ENCODE assay signal across 8 cellular contexts in genomic region chr19:7673995-7674667, GRCh38. TPM values are rescaled to one million over a fixed set of nuclear protein-coding genes. Genes with fewer than 3 reads are reported as not detected.
DNase-seq lines count a peak whose midpoint lies in the region; ATAC-seq, FAIRE-seq and TF ChIP-seq lines count a peak whose summit lies in the region.

No MANE protein-coding gene starts in this region.

- H3K27me3 Mint-ChIP-seq in astrocyte (ENCODE audit: low read depth, unreplicated experiment) = peaks cover 74% of the 10 kb centered on the region

- H3K4me2 ChIP-seq in BLaER1 treated with 17β-estradiol and CSF1 and Interleukin-3, amounts not matched to agents 10 nM and 100 nM = peak overlapping the region; percentile 15 to 98 (median 93); a peak in 18 of 22 replicates
- H3K4me2 ChIP-seq in astrocyte (ENCODE audit: low read length) = peak overlapping the region; percentile 11

- peaks cover 14% of the 10 kb centered on the region for H3K9me3 Mint-ChIP-seq in astrocyte (ENCODE audit: unreplicated experiment)

- H3K4me1 ChIP-seq in BLaER1 treated with 17β-estradiol and CSF1 and Interleukin-3, amounts not matched to agents 10 nM and 100 nM = peaks cover 71 to 98% (median 87%) of the 10 kb centered on the region in 10 experiments
- H3K4me1 ChIP-seq in astrocyte (ENCODE audit: insufficient read depth, low read length) = no peaks in the 10 kb centered on the region

- H3K27ac ChIP-seq in BLaER1 treated with 17β-estradiol and CSF1 and Interleukin-3, amounts not matched to agents 10 nM and 100 nM = peak overlapping the region; percentile 16 to 100 (median 91); a peak in 18 of 22 replicates
- no peak overlapping the region for H3K27ac ChIP-seq in astrocyte (ENCODE audit: low read depth, low read length)

- peaks cover 0 to 33% (median 21%) of the 10 kb centered on the region in 11 experiments; a peak in 20 of 22 replicates for H3K9me3 ChIP-seq in BLaER1 treated with 17β-estradiol and CSF1 and Interleukin-3, amounts not matched to agents 10 nM and 100 nM (replicated peaks in 1 of 11)
- no peaks in the 10 kb centered on the region for H3K9me3 ChIP-seq in astrocyte (ENCODE audit: insufficient read depth, low read depth, low read length)

- no peaks in the 10 kb centered on the region for H3K36me3 ChIP-seq in BLaER1 treated with 17β-estradiol and CSF1 and Interleukin-3, amounts not matched to agents 10 nM and 100 nM
- H3K36me3 ChIP-seq in astrocyte (ENCODE audit: insufficient read depth, low read length) = no peaks in the 10 kb centered on the region

- DNase-seq in HEK293T (ENCODE audit: extremely low spot score) = peak; percentile 86
- DNase-seq in NOMO-1 treated with dmso at 0.1 percent for 144 hours (lab: John Stamatoyannopoulos, UW; ENCODE audit: unreplicated experiment) = peak; percentile 83
- peak; percentile 22 for DNase-seq in astrocyte (ENCODE audit: low read depth)
- peak; percentile 63 for DNase-seq in islet precursor cell
- peak; percentile 22 for DNase-seq in urothelium cell line (ENCODE audit: low spot score)
- no peak for DNase-seq in NCI-H128 (lab: John Stamatoyannopoulos, UW; ENCODE audit: unreplicated experiment)

- no peaks in the 10 kb centered on the region for H3K4me1 Mint-ChIP-seq in astrocyte (ENCODE audit: low read depth, unreplicated experiment)

- POLR2A ChIA-PET in HEK293T (lab: Yijun Ruan, JAX) = no interaction called here

- peaks cover 2% of the 10 kb centered on the region for H3K36me3 Mint-ChIP-seq in astrocyte (ENCODE audit: low read depth, unreplicated experiment)

- TF ChIP-seq CTCF in astrocyte (IDR thresholded peaks at IDR 0.05; ENCODE audit: insufficient read depth, low read depth, low read length) = no peak

- peaks cover 0 to 20% (median 4%) of the 10 kb centered on the region in 11 experiments; a peak in 8 of 22 replicates for H3K27me3 ChIP-seq in BLaER1 treated with 17β-estradiol and CSF1 and Interleukin-3, amounts not matched to agents 10 nM and 100 nM
- peaks cover 9% of the 10 kb centered on the region for H3K27me3 ChIP-seq in astrocyte (ENCODE audit: insufficient read depth, low read length)

- H3K27ac Mint-ChIP-seq in astrocyte (ENCODE audit: unreplicated experiment) = no peak overlapping the region

- H3K9ac ChIP-seq in BLaER1 treated with 17β-estradiol and CSF1 and Interleukin-3, amounts not matched to agents 10 nM and 100 nM = peak overlapping the region in 3 of 11 experiments; percentile 28 to 46 (median 38); a peak in 4 of 22 replicates
- no peak overlapping the region for H3K9ac ChIP-seq in astrocyte (ENCODE audit: low read length)

- no peak for FAIRE-seq in astrocyte (lab: Jason Lieb, UNC)
- FAIRE-seq in urothelium cell line (lab: Jason Lieb, UNC) = no peak

- no peak for ATAC-seq in GM18519 (IDR thresholded peaks at IDR 0.05; ENCODE audit: low FRiP score, unreplicated experiment)

- H4K20me1 ChIP-seq in BLaER1 treated with 17β-estradiol and CSF1 and Interleukin-3, amounts not matched to agents 10 nM and 100 nM = no peaks in the 10 kb centered on the region
- H4K20me1 ChIP-seq in astrocyte (ENCODE audit: insufficient read depth, low read length) = no peaks in the 10 kb centered on the region

- H3K79me2 ChIP-seq in astrocyte (ENCODE audit: insufficient read depth, low read length) = no peaks in the 10 kb centered on the region

- peak overlapping the region in 2 of 10 experiments; percentile 8 to 20; a peak in 1 of 20 replicates for H3K4me3 ChIP-seq in BLaER1 treated with 17β-estradiol and CSF1 and Interleukin-3, amounts not matched to agents 10 nM and 100 nM
- H3K4me3 ChIP-seq in astrocyte (ENCODE audit: insufficient read depth, low read depth, low read length) = no peak overlapping the region

- H2AFZ ChIP-seq in astrocyte (ENCODE audit: low read depth, low read length) = peak overlapping the region; percentile 52

- no peak overlapping the region for H3K4me3 Mint-ChIP-seq in astrocyte (ENCODE audit: unreplicated experiment)

- CTCF ChIA-PET in HEK293T (lab: Yijun Ruan, JAX) = interaction anchor here (1.2 kb wide), 1 partner anchor 106 kb away, joined by 6 read pairs; no protein-coding TSS in a partner anchor

TF ChIP-seq in HEK293T, 16 proteins besides CTCF, POLR2A, EP300 and RAD21:
- TF ChIP-seq HDGF (IDR thresholded peaks at IDR 0.05; ENCODE audit: borderline replicate concordance) (no peak), PKNOX1 (IDR thresholded peaks at IDR 0.05) (peak; percentile 98)
TF ChIP-seq in HEK293T: peak in this region for 1.

RNA-seq across cellular contexts. Expression of gene MCEMP1, which starts 2.8 kb away (rescaled TPM):
- total RNA-seq in astrocyte = not detected in 2 replicates

RNA-seq across cellular contexts. Expression of gene RETN, which starts 5.3 kb away (rescaled TPM):
- not detected in 2 replicates for total RNA-seq in astrocyte

RNA-seq across cellular contexts. Expression of gene TRAPPC5, which starts 6.5 kb away (rescaled TPM):
- 110 and 121 TPM in 2 replicates for total RNA-seq in astrocyte

RNA-seq across cellular contexts. Expression of gene FCER2, which starts 27.8 kb away (rescaled TPM):
- not detected in 2 replicates for total RNA-seq in astrocyte

RNA-seq across cellular contexts. Expression of gene STXBP2, which starts 37.2 kb away (rescaled TPM):
- 48.6 and 49.6 TPM in 2 replicates for total RNA-seq in astrocyte
